Comparison of ENCODE assay signal across 9 cellular contexts in genomic region chr2:51706220-51706619, GRCh38.
"Had no signal": no experiment of that assay in that cellular context is flagged by ENCODE, and none has a peak within 500 bp of the region (broad histone marks: within the 10 kb centered on the region; RNA-seq: fewer than 3 reads in every experiment).

No MANE protein-coding gene starts in this region.

- H3K27ac ChIP-seq: left lung had no signal

- H3K36me3 ChIP-seq: left lung had no signal

- H3K9me3 ChIP-seq: left lung had no signal

- H3K4me1 ChIP-seq: left lung had no signal

- H3K4me3 ChIP-seq: left lung had no signal

- DNase-seq: activated B cell treated with CpG ODN at 0.5 μM for 24 hours; activated CD4-positive, alpha-beta T cell treated with anti-CD3 and anti-CD28 coated beads, Interleukin-2, amount 10 ng/mL, durations not matched to agents 24 days and 14 days; activated CD8-positive, alpha-beta memory T cell treated with anti-CD3 and anti-CD28 coated beads for 24 hours; activated naive CD4-positive, alpha-beta T cell treated with anti-CD3 and anti-CD28 coated beads for 36 hours; foreskin melanocyte; head of caudate nucleus; islet precursor cell; left lung; nephron progenitor cell had no signal

- H3K27me3 ChIP-seq: left lung had no signal
